In the genomic region with DNA sequence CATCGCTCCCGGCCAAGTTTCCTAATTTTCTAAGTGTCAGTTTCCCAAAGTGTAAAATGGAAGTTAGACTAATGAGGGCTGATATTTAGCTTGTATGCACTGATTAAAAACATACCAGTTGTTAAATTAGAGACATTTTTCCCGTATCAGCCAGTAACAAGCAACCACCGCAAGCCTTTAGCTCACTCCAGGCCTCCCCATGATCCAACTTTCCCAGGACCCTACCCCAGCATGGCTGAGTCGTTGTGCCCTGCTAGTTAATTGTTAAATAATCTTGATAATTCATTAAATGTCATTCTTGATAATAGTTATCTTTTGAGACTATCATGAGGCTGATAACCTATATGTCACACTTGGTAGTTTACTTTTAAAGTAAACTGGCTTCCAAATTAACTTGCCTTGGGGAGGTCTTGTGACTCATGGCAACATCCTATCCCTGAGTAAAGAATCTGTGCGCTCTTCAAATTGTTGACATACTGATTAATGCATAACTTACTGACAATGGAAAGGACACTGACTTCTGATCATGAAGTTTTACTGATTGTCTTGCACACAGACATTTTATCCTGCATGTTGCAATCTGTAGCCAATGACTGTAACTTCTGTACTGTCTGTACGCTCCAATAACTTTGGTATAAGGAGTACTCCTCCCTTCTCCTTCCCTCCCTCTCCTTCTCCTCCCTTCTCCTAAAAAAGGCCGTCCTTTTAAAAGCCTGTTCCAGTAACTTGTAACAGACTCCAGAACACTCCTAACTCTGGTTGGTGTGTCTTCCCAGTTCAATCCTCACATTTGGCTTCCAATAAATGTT, we compare ENCODE assay signal across 12 cellular contexts. TPM values are rescaled to one million over a fixed set of nuclear protein-coding genes. Genes with fewer than 3 reads are reported as not detected.
DNase-seq lines count a peak whose midpoint lies in the region; ATAC-seq and TF ChIP-seq lines count a peak whose summit lies in the region.
"Had no signal": no experiment of that assay in that cellular context is flagged by ENCODE, and none has a peak within 500 bp of the region (broad histone marks: within the 10 kb centered on the region; RNA-seq: fewer than 3 reads in every experiment).

No MANE protein-coding gene starts in this region.

- H4K20me1 ChIP-seq in PC-9 (ENCODE audit: insufficient read depth) = no peaks in the 10 kb centered on the region
- no peaks in the 10 kb centered on the region for H4K20me1 ChIP-seq in neural progenitor cell (ENCODE audit: low read depth)

- no peaks in the 10 kb centered on the region for H3K9me2 ChIP-seq in PC-9 (ENCODE audit: insufficient read depth)

- H3K4me3 Mint-ChIP-seq in neural progenitor cell = no peak overlapping the region
- H3K4me3 Mint-ChIP-seq: CD8-positive, alpha-beta T cell had no signal

- H3K27ac ChIP-seq in C4-2B (peak overlapping the region; percentile 21; the same call in 1 of the 2 replicates), PC-9 (peak overlapping the region; percentile 54), epithelial cell of prostate (peak overlapping the region; percentile 91), neural progenitor cell (no peak overlapping the region)

- CTCF ChIA-PET in PC-9 (lab: Charles Lee) = no interaction called here

- TF ChIP-seq CTCF in C4-2B (conservative IDR thresholded peaks at IDR 0.05) = no peak
- no peak for TF ChIP-seq CTCF in PC-9 (conservative IDR thresholded peaks at IDR 0.05)
- TF ChIP-seq CTCF in neural progenitor cell (IDR thresholded peaks at IDR 0.05) = no peak

- no peaks in the 10 kb centered on the region for H3K9me3 Mint-ChIP-seq in neural progenitor cell
- H3K9me3 Mint-ChIP-seq: CD8-positive, alpha-beta T cell had no signal

- H3K4me2 ChIP-seq in PC-9 = peak overlapping the region; percentile 51
- no peak overlapping the region for H3K4me2 ChIP-seq in neural progenitor cell

- POLR2A ChIA-PET in PC-9 (lab: Charles Lee; ENCODE audit: unreplicated experiment) = interaction anchor here (0.7 kb wide), 1 partner anchor 134 kb away, joined by 16 read pairs; no protein-coding TSS in a partner anchor

- no peaks in the 10 kb centered on the region for H3K36me3 ChIP-seq in PC-9 (ENCODE audit: low read depth)
- H3K36me3 ChIP-seq in neural progenitor cell = no peaks in the 10 kb centered on the region

- H3K9me3 ChIP-seq in PC-9 (ENCODE audit: insufficient read depth, low read depth) (no peaks in the 10 kb centered on the region), neural progenitor cell (ENCODE audit: low read depth) (no peaks in the 10 kb centered on the region)

- H3K27me3 Mint-ChIP-seq in neural progenitor cell (ENCODE audit: insufficient read depth, low read depth) = peaks cover 7% of the 10 kb centered on the region

- H3K79me2 ChIP-seq in PC-9 (ENCODE audit: low read depth) = no peaks in the 10 kb centered on the region
- no peaks in the 10 kb centered on the region for H3K79me2 ChIP-seq in neural progenitor cell (ENCODE audit: low read depth)

- intact Hi-C loops in PC-9 (cut with micrococcal nuclease; ENCODE audit: unreplicated experiment) = no loop called here

- peak overlapping the region; percentile 35; the same call in 1 of the 2 replicates for H2AFZ ChIP-seq in PC-9
- H2AFZ ChIP-seq in neural progenitor cell (replicated peaks) = peak overlapping the region; percentile 57

- H3K4me1 ChIP-seq in PC-9 (replicated peaks; ENCODE audit: insufficient read depth) (peaks cover 25% of the 10 kb centered on the region), neural progenitor cell (no peaks in the 10 kb centered on the region)

- no peaks in the 10 kb centered on the region for H3K36me3 Mint-ChIP-seq in neural progenitor cell
- H3K36me3 Mint-ChIP-seq: CD8-positive, alpha-beta T cell had no signal

- DNase-seq in PC-9 (peak in 1 of 2 experiments; percentile 77), epithelial cell of prostate (ENCODE audit: low read depth, low spot score) (peak; percentile 66), neural progenitor cell (ENCODE audit: low spot score) (no peak), D341Med (ENCODE audit: low spot score) (no peak), hypothalamus (lab: John Stamatoyannopoulos, UW) (no peak), ureter (ENCODE audit: low spot score) (no peak)
- DNase-seq: CD8-positive, alpha-beta T cell; NCI-H1417 treated with DMSO at 0.1 percent for 48 hours; occipital lobe; RPMI8226 had no signal

- peaks cover 10% of the 10 kb centered on the region for H3K4me1 Mint-ChIP-seq in neural progenitor cell

- no peak overlapping the region for H3K9ac ChIP-seq in neural progenitor cell

- no peak overlapping the region for H3K27ac Mint-ChIP-seq in neural progenitor cell
- H3K27ac Mint-ChIP-seq: CD8-positive, alpha-beta T cell had no signal

- no peak overlapping the region for H3K4me3 ChIP-seq in PC-9
- H3K4me3 ChIP-seq in neural progenitor cell = no peak overlapping the region

- H3F3A ChIP-seq in PC-9 (ENCODE audit: insufficient read depth, low read depth) = peaks cover 15% of the 10 kb centered on the region
- H3F3A ChIP-seq in neural progenitor cell (ENCODE audit: low read depth) = no peaks in the 10 kb centered on the region

- no peak for ATAC-seq in HG03442 (IDR thresholded peaks at IDR 0.05; ENCODE audit: unreplicated experiment)
- ATAC-seq: CD8-positive, alpha-beta T cell had no signal

- H3K27me3 ChIP-seq in PC-9 (ENCODE audit: insufficient read depth, low read depth) (no peaks in the 10 kb centered on the region), neural progenitor cell (no peaks in the 10 kb centered on the region)

- no TSS peak for BruUV-seq in PC-9 (replicated peaks; lab: Mats Ljungman, UMichigan)

RNA-seq across cellular contexts. Expression of gene GTF3C6, which starts 6.3 kb away (rescaled TPM):
- 27.9 and 28.5 TPM in 2 replicates for total RNA-seq in PC-9 (2021)
- total RNA-seq in neural progenitor cell (ENCODE audit: low replicate concordance) = 47.0 and 105 TPM in 2 replicates
- total RNA-seq in ureter = 70.8 TPM

RNA-seq across cellular contexts. Expression of gene RPF2, which starts 29.6 kb away (rescaled TPM):
- total RNA-seq in PC-9 (2021) = 24.7 and 25.6 TPM in 2 replicates
- 27.3 and 51.9 TPM in 2 replicates for total RNA-seq in neural progenitor cell (ENCODE audit: low replicate concordance)
- total RNA-seq in ureter = 33.0 TPM
